Comparison of ENCODE assay signal across 2 cellular contexts in genomic region chr2:118807668-118808428, GRCh38.
TF ChIP-seq lines count a peak whose summit lies in the region.

No MANE protein-coding gene starts in this region.

TF ChIP-seq in K562, 482 proteins besides CTCF, POLR2A, EP300 and RAD21 (continues in another document):
- no peak for TF ChIP-seq SREBF2 (CRISPR knock-in tag; IDR thresholded peaks at IDR 0.05)
- no peak for TF ChIP-seq NR4A1 (CRISPR knock-in tag; IDR thresholded peaks at IDR 0.05)
- no peak for TF ChIP-seq NR4A1 (tag; IDR thresholded peaks at IDR 0.05)
- no peak for TF ChIP-seq XRCC4 (IDR thresholded peaks at IDR 0.05; ENCODE audit: extremely low read depth, insufficient read depth, insufficient read length)
- TF ChIP-seq RBFOX2 (IDR thresholded peaks at IDR 0.05; ENCODE audit: low read depth, low read length) = no peak
- TF ChIP-seq HIVEP1 (CRISPR knock-in tag; IDR thresholded peaks at IDR 0.05) = no peak
- no peak for TF ChIP-seq ZBTB34 (CRISPR knock-in tag; IDR thresholded peaks at IDR 0.05)
- no peak for TF ChIP-seq NFE2 (IDR thresholded peaks at IDR 0.05; ENCODE audit: low read depth)
- TF ChIP-seq BRF2 (IDR thresholded peaks at IDR 0.05; ENCODE audit: borderline replicate concordance, insufficient read depth, insufficient read length) = no peak
- no peak for TF ChIP-seq PHF20 (IDR thresholded peaks at IDR 0.05; ENCODE audit: partially characterized antibody)
- no peak for TF ChIP-seq FOXM1 (IDR thresholded peaks at IDR 0.05; ENCODE audit: low read depth)
- no peak for TF ChIP-seq FOXM1 (CRISPR knock-in tag; IDR thresholded peaks at IDR 0.05; ENCODE audit: low read depth)
- TF ChIP-seq ZNF133 (CRISPR knock-in tag; IDR thresholded peaks at IDR 0.05) = no peak
- no peak for TF ChIP-seq NCOR1 (IDR thresholded peaks at IDR 0.05)
- TF ChIP-seq AFF1 (IDR thresholded peaks at IDR 0.05; ENCODE audit: low read depth in 1 of 2, partially characterized antibody in 2 of 2) = no peak
- TF ChIP-seq ZNF518B (CRISPR knock-in tag; IDR thresholded peaks at IDR 0.05) = no peak
- TF ChIP-seq MBD1 (CRISPR knock-in tag; IDR thresholded peaks at IDR 0.05) = no peak

TF ChIP-seq in GM12891, 5 proteins besides CTCF, POLR2A, EP300 and RAD21:
- no peak for TF ChIP-seq PAX5 (IDR thresholded peaks at IDR 0.05; ENCODE audit: insufficient read depth, low read length, severe bottlenecking)
- no peak for TF ChIP-seq POLR2AphosphoS5 (IDR thresholded peaks at IDR 0.05; ENCODE audit: low read depth, low read length)
- TF ChIP-seq SPI1 (IDR thresholded peaks at IDR 0.05; ENCODE audit: low read depth, low read length) = no peak
- TF ChIP-seq POU2F2 (IDR thresholded peaks at IDR 0.05; ENCODE audit: low read depth, low read length) = no peak
- no peak for TF ChIP-seq TAF1 (IDR thresholded peaks at IDR 0.05; ENCODE audit: low read depth, low read length)
